In the genomic region with DNA sequence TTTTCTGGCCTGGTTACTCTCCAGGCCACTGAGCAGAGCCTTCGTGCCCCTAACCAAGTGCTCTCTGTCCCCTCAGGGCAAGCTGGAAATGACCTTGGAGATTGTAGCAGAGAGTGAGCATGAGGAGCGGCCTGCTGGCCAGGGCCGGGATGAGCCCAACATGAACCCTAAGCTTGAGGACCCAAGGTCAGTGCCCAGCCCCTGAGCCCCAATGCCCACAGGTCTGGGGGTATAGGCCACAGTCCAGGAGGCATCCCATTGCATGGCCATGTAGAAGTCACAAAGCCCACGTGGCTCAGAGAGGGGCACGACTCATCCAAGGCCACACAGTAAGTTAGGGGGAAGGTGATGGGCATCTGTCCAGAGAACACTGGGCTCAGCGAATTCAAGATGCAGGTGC, we compare ENCODE assay signal across 24 cellular contexts.
DNase-seq lines count a peak whose midpoint lies in the region; ATAC-seq and TF ChIP-seq lines count a peak whose summit lies in the region.
"Had no signal": no experiment of that assay in that cellular context is flagged by ENCODE, and none has a peak within 500 bp of the region (broad histone marks: within the 10 kb centered on the region; RNA-seq: fewer than 3 reads in every experiment).

No MANE protein-coding gene starts in this region.

- no peaks in the 10 kb centered on the region for H3K4me1 ChIP-seq in RWPE2 (ENCODE audit: insufficient read depth, poor library complexity, severe bottlenecking)
- H3K4me1 ChIP-seq in neuronal stem cell (ENCODE audit: control insufficient read depth in 2 of 2, insufficient read depth in 1 of 2, low read depth in 1 of 2, low read length in 2 of 2), result peaks cover 0 to 3% of the 10 kb centered on the region in 2 donors
- H3K4me1 ChIP-seq in upper lobe of right lung, result no peaks in the 10 kb centered on the region
- H3K4me1 ChIP-seq: A549, HAP-1 had no signal

- no peak overlapping the region for H3K27ac Mint-ChIP-seq in natural killer cell treated with Interleukin-12 subunit alpha and Interleukin-12 subunit beta and Interleukin-15 and Interleukin-18, amount 100 ng/mL, for 72 hours
- no peak overlapping the region for H3K27ac Mint-ChIP-seq in natural killer cell
- H3K27ac Mint-ChIP-seq: CD4-positive, alpha-beta memory T cell; HFFc6 had no signal

- H3K36me3 ChIP-seq in RWPE2 (ENCODE audit: low read depth) (no peaks in the 10 kb centered on the region), neuronal stem cell (replicated peaks in 1 of 2; ENCODE audit: control insufficient read depth in 2 of 2, insufficient read depth in 2 of 2, low read length in 2 of 2) (no peaks in the 10 kb centered on the region), upper lobe of right lung (no peaks in the 10 kb centered on the region)
- H3K36me3 ChIP-seq: HAP-1 had no signal

- no peak overlapping the region for H2BK5ac ChIP-seq in neuronal stem cell (ENCODE audit: low read length)

- TF ChIP-seq CTCF in natural killer cell (IDR thresholded peaks at IDR 0.05) (no peak), RWPE2 (IDR thresholded peaks at IDR 0.05; ENCODE audit: poor library complexity, severe bottlenecking) (no peak), upper lobe of right lung (IDR thresholded peaks at IDR 0.05) (no peak)

- peaks cover 0 to 5% of the 10 kb centered on the region in 2 donors for H3K27me3 Mint-ChIP-seq in natural killer cell treated with Interleukin-12 subunit alpha and Interleukin-12 subunit beta and Interleukin-15 and Interleukin-18, amount 100 ng/mL, for 72 hours
- H3K27me3 Mint-ChIP-seq in natural killer cell (ENCODE audit: low read depth in 2 of 2), result no peaks in the 10 kb centered on the region

- no peak for ATAC-seq in natural killer cell treated with Interleukin-12 subunit alpha and Interleukin-12 subunit beta and Interleukin-15 and Interleukin-18, amount 100 ng/mL, for 72 hours
- ATAC-seq in natural killer cell, result no peak
- no peak for ATAC-seq in RWPE2 (ENCODE audit: low read depth)
- ATAC-seq in upper lobe of right lung, result peak; percentile 8
- no peak for ATAC-seq in HG03097 (IDR thresholded peaks at IDR 0.05; ENCODE audit: low FRiP score, unreplicated experiment)
- ATAC-seq: A549 had no signal

- H3K79me1 ChIP-seq in neuronal stem cell (ENCODE audit: low read depth, low read length), result no peaks in the 10 kb centered on the region

- no CpG with 5 or more reads among the region's 6 CpGs for WGBS in neuronal stem cell (ENCODE audit: extremely low coverage in 2 of 2, insufficient read length in 2 of 2, insufficient replicate concordance in 1 of 2), 2 donors

- no peak overlapping the region for H3K23ac ChIP-seq in neuronal stem cell (ENCODE audit: low read depth, low read length, poor library complexity)

- peak; percentile 29 for DNase-seq in natural killer cell treated with Interleukin-12 subunit alpha and Interleukin-12 subunit beta and Interleukin-15 and Interleukin-18, amount 100 ng/mL, for 72 hours (ENCODE audit: low spot score)
- DNase-seq in natural killer cell (no peak), RWPE2 (ENCODE audit: low spot score) (peak; percentile 23), neuronal stem cell (ENCODE audit: low spot score) (no peak), upper lobe of right lung (peak; percentile 38), NCI-H2107 (lab: John Stamatoyannopoulos, UW) (no peak)
- DNase-seq: AML-193; CD4-positive, alpha-beta memory T cell; COR-L47; GOT3; HFFc6; NCI-H1092 treated with DMSO at 0.1 percent for 48 hours; NCI-H1436; NCI-H187; NCI-H2081 treated with DMSO at 0.1 percent for 48 hours; NCI-H524; NCI-H82; NK-92 treated with Interleukin-12 subunit alpha and Interleukin-12 subunit beta, amount 100 ng/mL, for 24 hours; PC-9; SHP77 treated with DMSO at 0.1 percent for 48 hours had no signal

- no peak overlapping the region for H2BK15ac ChIP-seq in neuronal stem cell (ENCODE audit: low read length)

- H3K9me3 Mint-ChIP-seq in natural killer cell treated with Interleukin-12 subunit alpha and Interleukin-12 subunit beta and Interleukin-15 and Interleukin-18, amount 100 ng/mL, for 72 hours, result no peaks in the 10 kb centered on the region
- H3K9me3 Mint-ChIP-seq in natural killer cell, result no peaks in the 10 kb centered on the region
- H3K9me3 Mint-ChIP-seq: CD4-positive, alpha-beta memory T cell; HFFc6 had no signal

- no peak overlapping the region for H3K4me3 Mint-ChIP-seq in natural killer cell treated with Interleukin-12 subunit alpha and Interleukin-12 subunit beta and Interleukin-15 and Interleukin-18, amount 100 ng/mL, for 72 hours
- no peak overlapping the region for H3K4me3 Mint-ChIP-seq in natural killer cell
- H3K4me3 Mint-ChIP-seq: CD4-positive, alpha-beta memory T cell; HFFc6 had no signal

- H3K4me1 Mint-ChIP-seq in natural killer cell treated with Interleukin-12 subunit alpha and Interleukin-12 subunit beta and Interleukin-15 and Interleukin-18, amount 100 ng/mL, for 72 hours (ENCODE audit: low read depth in 2 of 2), result no peaks in the 10 kb centered on the region
- no peaks in the 10 kb centered on the region for H3K4me1 Mint-ChIP-seq in natural killer cell
- H3K4me1 Mint-ChIP-seq: CD4-positive, alpha-beta memory T cell had no signal

- H3K4me2 ChIP-seq in neuronal stem cell (ENCODE audit: insufficient read depth, low read length, poor library complexity, severe bottlenecking), result no peak overlapping the region
- H3K4me2 ChIP-seq: A549; BLaER1 treated with 17β-estradiol and CSF1 and Interleukin-3, amounts not matched to agents 10 nM and 100 nM; PC-9 had no signal

- H3K27me3 ChIP-seq in RWPE2 (ENCODE audit: insufficient read depth, poor library complexity, severe bottlenecking) (peaks cover 4% of the 10 kb centered on the region), neuronal stem cell (ENCODE audit: control insufficient read depth in 3 of 3, insufficient read depth in 3 of 3, low read depth in 1 of 3, low read length in 3 of 3) (no peaks in the 10 kb centered on the region), upper lobe of right lung (no peaks in the 10 kb centered on the region)
- H3K27me3 ChIP-seq: BLaER1 treated with 17β-estradiol and CSF1 and Interleukin-3, amounts not matched to agents 10 nM and 100 nM had no signal

- no peak overlapping the region for H3K4ac ChIP-seq in neuronal stem cell (ENCODE audit: low read length)

- H2BK12ac ChIP-seq in neuronal stem cell (ENCODE audit: low read length), result no peak overlapping the region

- no peak overlapping the region for H2BK120ac ChIP-seq in neuronal stem cell (ENCODE audit: low read depth, low read length)

- H3K9me3 ChIP-seq in RWPE2 (ENCODE audit: severe bottlenecking) (no peaks in the 10 kb centered on the region), neuronal stem cell (replicated peaks in 1 of 2; ENCODE audit: control insufficient read depth in 2 of 2, insufficient read depth in 1 of 2, low read depth in 1 of 2, low read length in 2 of 2) (no peaks in the 10 kb centered on the region), upper lobe of right lung (no peaks in the 10 kb centered on the region)
- H3K9me3 ChIP-seq: A549; BLaER1 treated with 17β-estradiol and CSF1 and Interleukin-3, amounts not matched to agents 10 nM and 100 nM; HAP-1 had no signal

- H3K4me3 ChIP-seq in RWPE2 (ENCODE audit: severe bottlenecking), result no peak overlapping the region
- H3K4me3 ChIP-seq in neuronal stem cell (ENCODE audit: low read length in 2 of 2), result no peak overlapping the region
- no peak overlapping the region for H3K4me3 ChIP-seq in upper lobe of right lung
- H3K4me3 ChIP-seq: A549; BLaER1 treated with 17β-estradiol and CSF1 and Interleukin-3, amounts not matched to agents 10 nM and 100 nM; HAP-1; PC-9 had no signal

- H2AFZ ChIP-seq in neuronal stem cell (ENCODE audit: low read length), result no peak overlapping the region
- H2AFZ ChIP-seq: PC-9 had no signal

- H4K8ac ChIP-seq in neuronal stem cell (ENCODE audit: low read depth, low read length), result no peak overlapping the region

- no peak overlapping the region for H2AK5ac ChIP-seq in neuronal stem cell (ENCODE audit: low read depth, low read length)

- intact Hi-C loops in natural killer cell (cut with micrococcal nuclease), result no loop called here
- intact Hi-C loops in upper lobe of right lung (cut with DNase I), result loop anchor here (10.0 kb wide), 1 partner anchor 1274 kb away; no protein-coding TSS in a partner anchor

- H3K27ac ChIP-seq in RWPE2 (ENCODE audit: poor library complexity, severe bottlenecking) (no peak overlapping the region), neuronal stem cell (replicated peaks; ENCODE audit: low read length) (no peak overlapping the region), upper lobe of right lung (no peak overlapping the region)
- H3K27ac ChIP-seq: A549; BLaER1 treated with 17β-estradiol and CSF1 and Interleukin-3, amounts not matched to agents 10 nM and 100 nM; PC-9 had no signal

- no peak overlapping the region for H3K18ac ChIP-seq in neuronal stem cell (ENCODE audit: low read length)

- no peaks in the 10 kb centered on the region for H3K36me3 Mint-ChIP-seq in natural killer cell treated with Interleukin-12 subunit alpha and Interleukin-12 subunit beta and Interleukin-15 and Interleukin-18, amount 100 ng/mL, for 72 hours
- H3K36me3 Mint-ChIP-seq in natural killer cell, result no peaks in the 10 kb centered on the region
- H3K36me3 Mint-ChIP-seq: CD4-positive, alpha-beta memory T cell had no signal

- H3K9ac ChIP-seq in neuronal stem cell (ENCODE audit: low read depth, low read length, poor library complexity), result peak overlapping the region; percentile 10
- H3K9ac ChIP-seq: BLaER1 treated with 17β-estradiol and CSF1 and Interleukin-3, amounts not matched to agents 10 nM and 100 nM had no signal

- no peak overlapping the region for H3K14ac ChIP-seq in neuronal stem cell (ENCODE audit: low read length)

- no peak overlapping the region for H4K91ac ChIP-seq in neuronal stem cell (ENCODE audit: low read depth, low read length, poor library complexity)

Comparison
In these comparisons a context has a peak if more than half of its experiments do, and no peak if none do; other contexts are left out.
1. DNase-seq: peak in natural killer cell treated with Interleukin-12 subunit alpha and Interleukin-12 subunit beta and Interleukin-15 and Interleukin-18, amount 100 ng/mL, for 72 hours (single experiment), RWPE2 (single experiment) and upper lobe of right lung (single experiment); none in natural killer cell (single experiment), neuronal stem cell (single experiment) and NCI-H2107 (single experiment).